Comparison of ENCODE assay signal across 8 cellular contexts in the genomic region with DNA sequence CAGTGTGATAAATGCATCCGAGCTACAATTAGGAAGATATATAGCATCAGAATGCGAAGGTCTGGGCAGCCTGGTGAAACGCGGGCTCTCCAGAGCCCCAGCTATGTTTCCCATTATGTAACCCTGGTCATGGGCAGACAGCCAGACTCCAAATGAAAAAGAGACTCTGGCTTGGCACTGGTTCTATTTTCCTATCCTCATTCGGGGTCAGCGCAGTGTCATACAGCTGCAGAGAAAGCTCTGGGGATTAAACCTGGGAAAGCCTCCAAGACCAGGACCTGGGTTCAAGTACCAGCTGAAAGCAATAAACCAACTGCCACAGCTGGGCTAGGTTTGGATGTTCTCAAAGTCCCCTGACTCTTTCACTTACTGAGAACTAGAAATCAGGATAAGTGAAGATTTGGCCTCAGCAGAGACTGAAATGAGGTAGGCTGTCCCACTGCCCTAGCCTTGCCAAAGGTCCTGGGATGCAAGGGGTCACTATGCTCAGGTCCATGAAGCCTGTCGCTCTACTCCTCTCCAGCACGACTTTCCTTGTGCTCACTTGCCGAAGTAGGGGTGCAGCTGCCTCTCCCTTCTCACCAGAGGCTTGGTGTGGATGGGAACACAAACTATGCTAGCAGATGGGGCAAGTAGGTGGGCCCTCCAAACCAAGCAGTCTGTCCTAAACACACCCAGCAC.
DNase-seq lines count a peak whose midpoint lies in the region; ATAC-seq and TF ChIP-seq lines count a peak whose summit lies in the region.

No MANE protein-coding gene starts in this region.

- H3K9me3 ChIP-seq in AG04450 (ENCODE audit: control insufficient read depth, insufficient read depth, low read length) (no peaks in the 10 kb centered on the region), endodermal cell (ENCODE audit: control insufficient read depth, low read length) (no peaks in the 10 kb centered on the region), muscle layer of duodenum (ENCODE audit: control insufficient read depth in 1 of 2, low read length in 2 of 2) (no peaks in the 10 kb centered on the region)

- no peaks in the 10 kb centered on the region for H3K27me3 ChIP-seq in AG04450 (ENCODE audit: control insufficient read depth, insufficient read depth, low read length)
- H3K27me3 ChIP-seq in endodermal cell (ENCODE audit: control insufficient read depth, insufficient read depth, low read length, poor library complexity, severe bottlenecking), result no peaks in the 10 kb centered on the region
- H3K27me3 ChIP-seq in muscle layer of duodenum (ENCODE audit: low read depth, low read length), result no peaks in the 10 kb centered on the region

- peaks cover 37% of the 10 kb centered on the region for H3K4me1 Mint-ChIP-seq in endodermal cell

- H3K27ac ChIP-seq in AG04450 (ENCODE audit: low read depth, low read length), result peak overlapping the region; percentile 97
- no peak overlapping the region for H3K27ac ChIP-seq in endodermal cell (ENCODE audit: low read depth, low read length)
- peak overlapping the region; percentile 50 for H3K27ac ChIP-seq in muscle layer of duodenum (ENCODE audit: low read length)

- no peak overlapping the region for H3K4me3 Mint-ChIP-seq in endodermal cell

- TF ChIP-seq CTCF in AG04450 (IDR thresholded peaks at IDR 0.05; ENCODE audit: low read depth, low read length) (no peak), endodermal cell (conservative IDR thresholded peaks at IDR 0.05) (no peak)

- H3K9ac ChIP-seq in endodermal cell (ENCODE audit: extremely low read depth, low read length, poor library complexity, severe bottlenecking), result no peak overlapping the region

- no peaks in the 10 kb centered on the region for H3K9me3 Mint-ChIP-seq in endodermal cell

- POLR2A ChIA-PET in AG04450 (lab: Yijun Ruan, JAX), result interaction anchor here (0.6 to 1.2 kb wide), 9 partner anchors 28 to 108 kb away, joined by 3 to 9 read pairs (median 5); no protein-coding TSS in a partner anchor

- DNase-seq in AG04450 (ENCODE audit: low read depth, low spot score) (peak; percentile 97), NCI-H2107 (lab: John Stamatoyannopoulos, UW) (peak; percentile 40), endodermal cell (no peak), HuH-7 (ENCODE audit: low spot score) (no peak)

- WGBS in endodermal cell (ENCODE audit: insufficient coverage in 1 of 2, insufficient read length in 1 of 2), 2 experiments, result 94 to 98% methylated on average over 8 to 9 of the region's 9 CpGs

- H3K36me3 Mint-ChIP-seq in endodermal cell (ENCODE audit: low read depth), result peaks cover 59% of the 10 kb centered on the region

- CTCF ChIA-PET in AG04450 (lab: Charles Lee), result interaction anchor here (0.7 kb wide), 1 partner anchor 84 kb away, joined by 3 read pairs; no protein-coding TSS in a partner anchor

- no peak for ATAC-seq in HG03095 (IDR thresholded peaks at IDR 0.05; ENCODE audit: unreplicated experiment)
- ATAC-seq in GM19452 (IDR thresholded peaks at IDR 0.05; ENCODE audit: unreplicated experiment), result no peak
- no peak for ATAC-seq in HG02759 (IDR thresholded peaks at IDR 0.05; ENCODE audit: unreplicated experiment)

- peaks cover 80% of the 10 kb centered on the region for H3K36me3 ChIP-seq in endodermal cell (ENCODE audit: control insufficient read depth, insufficient read depth, low read length)
- no peaks in the 10 kb centered on the region for H3K36me3 ChIP-seq in muscle layer of duodenum (ENCODE audit: control insufficient read depth in 1 of 2, insufficient read depth in 2 of 2, low read length in 2 of 2)

- H3K4me1 ChIP-seq in endodermal cell (ENCODE audit: control insufficient read depth, insufficient read depth, low read length) (peaks cover 34% of the 10 kb centered on the region), muscle layer of duodenum (ENCODE audit: control insufficient read depth in 1 of 2, insufficient read depth in 2 of 2, low read length in 2 of 2) (peaks cover 51 to 80% of the 10 kb centered on the region in 2 donors)

- H3K27ac Mint-ChIP-seq in endodermal cell, result peak overlapping the region; percentile 9

- no peaks in the 10 kb centered on the region for H3K27me3 Mint-ChIP-seq in endodermal cell (ENCODE audit: insufficient read depth)

- H3K4me3 ChIP-seq in AG04450 (ENCODE audit: low read depth, low read length) (no peak overlapping the region), endodermal cell (ENCODE audit: low read length) (no peak overlapping the region), muscle layer of duodenum (ENCODE audit: low read depth in 1 of 2, low read length in 2 of 2) (no peak overlapping the region)

Comparison
In these comparisons a context has a peak if more than half of its experiments do, and no peak if none do; other contexts are left out.
1. DNase-seq: peak in AG04450 (single experiment) and NCI-H2107 (single experiment); none in endodermal cell (single experiment) and HuH-7 (single experiment).